Comparison of ENCODE assay signal across 8 cellular contexts in genomic region chr1:31155216-31155806, GRCh38.
DNase-seq lines count a peak whose midpoint lies in the region; ATAC-seq and TF ChIP-seq lines count a peak whose summit lies in the region.

No MANE protein-coding gene starts in this region.

- H3K9me3 ChIP-seq in transverse colon = no peaks in the 10 kb centered on the region

- H3K27ac ChIP-seq in transverse colon = peak overlapping the region; percentile 83 to 91 (median 88)

- H3K27me3 ChIP-seq in transverse colon = no peaks in the 10 kb centered on the region

- H3K4me1 ChIP-seq in transverse colon = peaks cover 0 to 13% (median 12%) of the 10 kb centered on the region in 4 donors

- TF ChIP-seq CTCF in osteocyte (IDR thresholded peaks at IDR 0.05) (peak; percentile 46), transverse colon (IDR thresholded peaks at IDR 0.05) (peak; percentile 25 to 47 (median 31))

- WGBS in transverse colon (ENCODE audit: low coverage in 1 of 2), 2 donors = 0% methylated on average over 35 of the region's 46 CpGs; no CpG with 5 or more reads in 1 of the 2 donors

- in situ Hi-C loops in transverse colon (cut with MboI; ENCODE audit: low pct_ligation_motif_present in 1 of 4, low pct_unique_long_range_greater_than_20kb in 1 of 4, low sequenced_read_pairs in 3 of 4) = loop anchor here in 1 of 4 donors (25.0 kb wide), 1 partner anchor 368 kb away; no protein-coding TSS in a partner anchor

- peak overlapping the region; percentile 81 for H3K4me3 Mint-ChIP-seq in osteocyte (ENCODE audit: unreplicated experiment)

- peaks cover 20% of the 10 kb centered on the region for H3K4me1 Mint-ChIP-seq in osteocyte (ENCODE audit: unreplicated experiment)

- peaks cover 4% of the 10 kb centered on the region for H3K36me3 Mint-ChIP-seq in osteocyte (ENCODE audit: unreplicated experiment)

- H3K36me3 ChIP-seq in transverse colon = no peaks in the 10 kb centered on the region

- peak overlapping the region; percentile 90 for H3K27ac Mint-ChIP-seq in osteocyte (ENCODE audit: unreplicated experiment)

- TF ChIP-seq POLR2A in transverse colon (IDR thresholded peaks at IDR 0.05) = peak; percentile 30

- peak; percentile 53 for ATAC-seq in GM18868 (IDR thresholded peaks at IDR 0.05; ENCODE audit: unreplicated experiment)

- peak overlapping the region; percentile 50 to 87 (median 62) for H3K4me3 ChIP-seq in transverse colon

- no peaks in the 10 kb centered on the region for H3K27me3 Mint-ChIP-seq in osteocyte (ENCODE audit: unreplicated experiment)

- intact Hi-C loops in transverse colon (cut with DNase I; ENCODE audit: low total_unique reads) = no loop called here

- DNase-seq in AG08396 (ENCODE audit: low spot score) = peak; percentile 84
- peak; percentile 28 for DNase-seq in HS-5 (ENCODE audit: low read depth)
- DNase-seq in SHP77 (lab: John Stamatoyannopoulos, UW) = peak; percentile 17 to 65
- DNase-seq in activated gamma-delta T cell treated with Interleukin-2 at 50 U/mL for 16 hours = peak; percentile 26
- DNase-seq in glomerular visceral epithelial cell (ENCODE audit: extremely low spot score) = peak; percentile 81
- DNase-seq in osteocyte (ENCODE audit: extremely low spot score, unreplicated experiment) = peak; percentile 87
- DNase-seq in transverse colon = peak; percentile 78

- TF ChIP-seq EP300 in transverse colon (IDR thresholded peaks at IDR 0.05; ENCODE audit: low read depth) = no peak

- H3K9me3 Mint-ChIP-seq in osteocyte (ENCODE audit: unreplicated experiment) = no peaks in the 10 kb centered on the region

Comparison
In these comparisons a context has a peak if more than half of its experiments do, and no peak if none do; other contexts are left out.
1. Peak in every context shown above with its lines: DNase-seq, ATAC-seq, H3K4me3 ChIP-seq and H3K27ac ChIP-seq.
2. DNase-seq: peak in every context shown above with its lines; median percentile 87 in osteocyte; 84 in AG08396; 81 in glomerular visceral epithelial cell; 78 in transverse colon; 41 in SHP77; 28 in HS-5; 26 in activated gamma-delta T cell treated with Interleukin-2 at 50 U/mL for 16 hours.